ENCODE assay signal across 30 cellular contexts in the genomic region with DNA sequence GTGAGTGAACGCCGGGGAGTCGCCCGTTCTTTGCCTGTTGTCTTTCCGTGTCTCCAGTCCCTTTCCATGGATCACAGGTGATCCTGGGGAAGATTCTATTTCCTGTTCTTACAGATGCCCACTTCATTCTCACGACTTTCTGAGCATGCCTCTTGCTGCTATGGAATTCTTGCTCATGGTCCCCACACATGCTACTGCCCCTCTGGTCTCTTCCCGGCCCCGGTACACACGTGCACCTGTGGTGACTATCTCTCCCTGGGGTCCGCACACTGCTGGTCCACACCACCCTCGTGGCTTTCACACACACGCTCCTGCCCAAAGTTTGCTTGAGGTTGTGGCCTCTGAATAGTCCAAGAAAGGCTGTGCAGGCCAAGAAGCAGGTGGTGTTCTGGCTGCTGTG.
"Had no signal": no experiment of that assay in that cellular context is flagged by ENCODE, and none has a peak within 500 bp of the region (broad histone marks: within the 10 kb centered on the region; RNA-seq: fewer than 3 reads in every experiment).

No MANE protein-coding gene starts in this region.

- H3K36me3 ChIP-seq: gastrocnemius medialis, WERI-Rb-1 had no signal

- ATAC-seq: activated CD4-positive, CD25-positive, alpha-beta regulatory T cell treated with anti-CD3 and anti-CD28 coated beads, Interleukin-2, amount 50 U/mL, for 24 hours; activated CD8-positive, alpha-beta T cell treated with anti-CD3 and anti-CD28 coated beads for 36 hours; activated T-cell treated with anti-CD3 and anti-CD28 coated beads, Interleukin-2, amount 50 U/mL, for 4 hours; activated T-helper 17 cell treated with anti-CD3 and anti-CD28 coated beads, Interleukin-2, amount 50 U/mL, for 72 hours; body of pancreas; foreskin keratinocyte; gastrocnemius medialis; T-helper 17 cell had no signal

- H3K9me3 ChIP-seq: body of pancreas, gastrocnemius medialis had no signal

- H3K4me3 ChIP-seq: body of pancreas, gastrocnemius medialis had no signal

- H3K27me3 ChIP-seq: body of pancreas, foreskin keratinocyte, gastrocnemius medialis had no signal

- H3K27ac ChIP-seq: body of pancreas, epithelial cell of prostate, foreskin keratinocyte, gastrocnemius medialis, WERI-Rb-1 had no signal

- H3K4me1 Mint-ChIP-seq: activated T-helper 17 cell treated with anti-CD3 and anti-CD28 coated beads, Interleukin-2, amount 50 U/mL, for 72 hours; T-helper 17 cell had no signal

- H3K36me3 Mint-ChIP-seq: activated naive CD8-positive, alpha-beta T cell had no signal

- H3K9me3 Mint-ChIP-seq: activated B cell treated with CpG ODN at 0.5 μM for 24 hours; activated T-cell treated with anti-CD3 and anti-CD28 coated beads, Interleukin-2, amount 50 U/mL, for 4 hours; activated T-helper 17 cell treated with anti-CD3 and anti-CD28 coated beads, Interleukin-2, amount 50 U/mL, for 72 hours had no signal

- H3K4me3 Mint-ChIP-seq: activated B cell treated with CpG ODN at 0.5 μM for 24 hours; activated CD8-positive, alpha-beta T cell treated with anti-CD3 and anti-CD28 coated beads for 36 hours; activated naive CD8-positive, alpha-beta T cell; activated T-cell treated with anti-CD3 and anti-CD28 coated beads, Interleukin-2, amount 50 U/mL, for 4 hours; activated T-helper 17 cell treated with anti-CD3 and anti-CD28 coated beads, Interleukin-2, amount 50 U/mL, for 72 hours; T-helper 17 cell; T-helper 2 cell treated with Interferon-gamma antibody and Interleukin-4, amounts not matched to agents 5 μg/mL and 100 μg/mL, for 36 hours had no signal

- H3K27ac Mint-ChIP-seq: activated B cell treated with CpG ODN at 0.5 μM for 24 hours; activated CD8-positive, alpha-beta T cell treated with anti-CD3 and anti-CD28 coated beads for 36 hours; activated naive CD8-positive, alpha-beta T cell; activated T-helper 17 cell treated with anti-CD3 and anti-CD28 coated beads, Interleukin-2, amount 50 U/mL, for 72 hours; T-helper 17 cell; T-helper 2 cell treated with Interferon-gamma antibody and Interleukin-4, amounts not matched to agents 5 μg/mL and 100 μg/mL, for 36 hours had no signal

- FAIRE-seq: colon, endometrium, endothelial cell of umbilical vein had no signal

- DNase-seq: activated B cell treated with CpG ODN at 0.5 μM for 24 hours; activated CD4-positive, alpha-beta T cell treated with anti-CD3 and anti-CD28 coated beads for 48 hours; activated CD4-positive, alpha-beta T cell treated with anti-CD3 and anti-CD28 coated beads, Interleukin-2, amount 50 U/mL, for 1 hour; activated CD4-positive, alpha-beta T cell treated with anti-CD3 and anti-CD28 coated beads, Interleukin-2, amount 50 U/mL, for 48 hours; activated CD8-positive, alpha-beta memory T cell treated with anti-CD3 and anti-CD28 coated beads for 24 hours; activated CD8-positive, alpha-beta T cell treated with anti-CD3 and anti-CD28 coated beads for 36 hours; activated effector memory CD4-positive, alpha-beta T cell treated with Interleukin-2 at 50 U/mL for 16 hours; activated gamma-delta T cell treated with Interleukin-2 at 50 U/mL for 16 hours; activated naive CD4-positive, alpha-beta T cell treated with anti-CD3 and anti-CD28 coated beads, Interleukin-2, amount 50 U/mL, for 16 hours; activated naive CD4-positive, alpha-beta T cell treated with Interleukin-2 at 50 U/mL for 16 hours; activated T-cell treated with anti-CD3 and anti-CD28 coated beads, Interleukin-2, amount 50 U/mL, for 4 hours; amygdala; aorta; body of pancreas; caudate nucleus; effector CD8-positive, alpha-beta T cell; foreskin keratinocyte; gastrocnemius medialis; T-helper 1 cell; T-helper 17 cell; T1000; WERI-Rb-1 had no signal

- H3K4me1 ChIP-seq: foreskin keratinocyte, gastrocnemius medialis had no signal
